In the genomic region with DNA sequence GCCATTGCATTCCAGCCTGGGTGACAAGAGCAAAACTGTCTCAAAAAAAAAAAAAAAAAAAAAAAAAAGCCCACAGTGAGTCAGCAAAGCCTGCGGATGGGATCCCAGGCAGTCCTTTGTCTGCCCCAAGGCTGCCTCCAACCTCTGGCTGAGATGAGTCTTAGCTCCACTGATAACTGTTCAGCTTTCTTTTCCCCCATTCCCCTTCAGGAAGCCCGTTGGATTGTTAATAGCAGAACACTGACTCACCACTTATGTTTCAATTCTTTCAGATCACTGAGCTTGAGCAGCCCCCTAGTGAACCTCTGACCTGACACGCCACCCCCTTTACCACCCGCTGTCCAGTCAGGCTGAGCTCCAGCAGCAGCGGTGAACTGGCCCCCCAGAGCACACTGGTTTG, we compare ENCODE assay signal across 11 cellular contexts. TPM values are rescaled to one million over a fixed set of nuclear protein-coding genes. Genes with fewer than 3 reads are reported as not detected.
DNase-seq lines count a peak whose midpoint lies in the region; ATAC-seq lines count a peak whose summit lies in the region.
"Had no signal": no experiment of that assay in that cellular context is flagged by ENCODE, and none has a peak within 500 bp of the region (broad histone marks: within the 10 kb centered on the region; RNA-seq: fewer than 3 reads in every experiment).

No MANE protein-coding gene starts in this region.

- peaks cover 0 to 7% of the 10 kb centered on the region in 2 donors for H3K27me3 Mint-ChIP-seq in natural killer cell treated with Interleukin-12 subunit alpha and Interleukin-12 subunit beta and Interleukin-15 and Interleukin-18, amount 100 ng/mL, for 72 hours

- no peak overlapping the region for H3K4me3 Mint-ChIP-seq in natural killer cell treated with Interleukin-12 subunit alpha and Interleukin-12 subunit beta and Interleukin-15 and Interleukin-18, amount 100 ng/mL, for 72 hours

- ATAC-seq in GM21367 (IDR thresholded peaks at IDR 0.05; ENCODE audit: unreplicated experiment) = no peak
- ATAC-seq in natural killer cell treated with Interleukin-12 subunit alpha and Interleukin-12 subunit beta and Interleukin-15 and Interleukin-18, amount 100 ng/mL, for 72 hours = no peak

- DNase-seq in ELR (ENCODE audit: low read depth) (peak; percentile 95), OCI-M1 (lab: John Stamatoyannopoulos, UW) (peak; percentile 89), dermis blood vessel endothelial cell (peak; percentile 92), non-pigmented ciliary epithelial cell (ENCODE audit: low read depth) (peak; percentile 82), NCI-H1048 (lab: John Stamatoyannopoulos, UW) (no peak), amygdala (lab: John Stamatoyannopoulos, UW) (no peak)
- DNase-seq in natural killer cell treated with Interleukin-12 subunit alpha and Interleukin-12 subunit beta and Interleukin-15 and Interleukin-18, amount 100 ng/mL, for 72 hours (ENCODE audit: low spot score) = no peak
- DNase-seq: activated CD4-positive, CD25-positive, alpha-beta regulatory T cell treated with anti-CD3 and anti-CD28 coated beads, Interleukin-2, amount 50 U/mL, for 72 hours; activated naive CD4-positive, alpha-beta T cell treated with anti-CD3 and anti-CD28 coated beads, Interleukin-2, amount 50 U/mL, for 16 hours; esophagus squamous epithelium had no signal

- H3K4me1 Mint-ChIP-seq in natural killer cell treated with Interleukin-12 subunit alpha and Interleukin-12 subunit beta and Interleukin-15 and Interleukin-18, amount 100 ng/mL, for 72 hours (ENCODE audit: low read depth in 2 of 2) = peaks cover 0 to 3% of the 10 kb centered on the region in 2 donors

- H3K27ac Mint-ChIP-seq in natural killer cell treated with Interleukin-12 subunit alpha and Interleukin-12 subunit beta and Interleukin-15 and Interleukin-18, amount 100 ng/mL, for 72 hours = no peak overlapping the region

- no peaks in the 10 kb centered on the region for H3K36me3 Mint-ChIP-seq in natural killer cell treated with Interleukin-12 subunit alpha and Interleukin-12 subunit beta and Interleukin-15 and Interleukin-18, amount 100 ng/mL, for 72 hours

- no peaks in the 10 kb centered on the region for H3K9me3 Mint-ChIP-seq in natural killer cell treated with Interleukin-12 subunit alpha and Interleukin-12 subunit beta and Interleukin-15 and Interleukin-18, amount 100 ng/mL, for 72 hours

RNA-seq across cellular contexts. Expression of gene ERG, which starts 57.5 kb away (rescaled TPM):
- 88.8 and 98.8 TPM in 2 replicates for total RNA-seq in dermis blood vessel endothelial cell
- not detected for total RNA-seq in natural killer cell treated with Interleukin-12 subunit alpha and Interleukin-12 subunit beta and Interleukin-15 and Interleukin-18, amount 100 ng/mL, for 72 hours

Comparison
In these comparisons a context has a peak if more than half of its experiments do, and no peak if none do; other contexts are left out.
1. DNase-seq: peak in ELR (single experiment), OCI-M1 (single experiment), dermis blood vessel endothelial cell (single experiment) and non-pigmented ciliary epithelial cell (single experiment); none in NCI-H1048 (single experiment), amygdala (0 of 56) and natural killer cell treated with Interleukin-12 subunit alpha and Interleukin-12 subunit beta and Interleukin-15 and Interleukin-18, amount 100 ng/mL, for 72 hours (single experiment).
2. RNA of gene ERG, which starts 57.5 kb away (total RNA-seq): 88.8 to 98.8 TPM in dermis blood vessel endothelial cell; not detected in natural killer cell treated with Interleukin-12 subunit alpha and Interleukin-12 subunit beta and Interleukin-15 and Interleukin-18, amount 100 ng/mL, for 72 hours; every median in the first group is over 10 times any median in the second.